In genomic region chr1:235128453-235129328, GRCh38 we compare ENCODE assay signal across 8 cellular contexts. TPM values are rescaled to one million over a fixed set of nuclear protein-coding genes. Genes with fewer than 3 reads are reported as not detected.
DNase-seq lines count a peak whose midpoint lies in the region; ATAC-seq and TF ChIP-seq lines count a peak whose summit lies in the region.

Gene TOMM20 (minus strand): TSS chr1:235128837. CDS start chr1:235128715, 122 bp downstream.

- no peaks in the 10 kb centered on the region for H3K27me3 ChIP-seq in breast epithelium
- no peaks in the 10 kb centered on the region for H3K27me3 ChIP-seq in smooth muscle cell (ENCODE audit: low read depth)

- peak; percentile 99 for DNase-seq in ACHN
- peak; percentile 76 for DNase-seq in NCI-H2196 treated with DMSO at 0.1 percent for 48 hours (lab: John Stamatoyannopoulos, UW; ENCODE audit: unreplicated experiment)
- peak; percentile 94 for DNase-seq in breast epithelium (ENCODE audit: low spot score in 2 of 2)
- DNase-seq in iPS-NIHi11 (ENCODE audit: low spot score), result peak; percentile 97
- peak; percentile 83 for DNase-seq in smooth muscle cell (lab: John Stamatoyannopoulos, UW; ENCODE audit: unreplicated experiment)

- 2% methylated on average over 67 of the region's 67 CpGs for WGBS in smooth muscle cell (ENCODE audit: low lambda C conversion rate)

- H4K20me1 ChIP-seq in smooth muscle cell (ENCODE audit: low read depth), result peaks cover 47% of the 10 kb centered on the region

- peaks cover 5% of the 10 kb centered on the region for H3K36me3 ChIP-seq in breast epithelium
- peaks cover 4% of the 10 kb centered on the region for H3K36me3 ChIP-seq in smooth muscle cell (ENCODE audit: low read depth)

- H3K9me3 ChIP-seq in breast epithelium, result no peaks in the 10 kb centered on the region
- H3K9me3 ChIP-seq in smooth muscle cell (replicated peaks; ENCODE audit: low read depth), result no peaks in the 10 kb centered on the region

- H3K4me2 ChIP-seq in smooth muscle cell, result peak within 1 kb of the TSS; percentile 95

- ATAC-seq in GM18870 (IDR thresholded peaks at IDR 0.05; ENCODE audit: unreplicated experiment), result peak; percentile 83
- peak; percentile 93 for ATAC-seq in HG03135 (IDR thresholded peaks at IDR 0.05; ENCODE audit: unreplicated experiment)

- peaks cover 3% of the 10 kb centered on the region for H3F3A ChIP-seq in smooth muscle cell (ENCODE audit: low read depth)

- intact Hi-C loops in breast epithelium (cut with DNase I; ENCODE audit: low total_unique reads), result no loop called here

- peak within 1 kb of the TSS; percentile 71 to 94 (median 93) for H3K4me3 ChIP-seq in breast epithelium
- peak within 1 kb of the TSS; percentile 90 for H3K4me3 ChIP-seq in smooth muscle cell

- H3K79me2 ChIP-seq in smooth muscle cell (ENCODE audit: low read depth), result peaks cover 49% of the 10 kb centered on the region

- in situ Hi-C loops in ACHN (cut with HindIII; ENCODE audit: low pct_ligation_motif_present, low pct_unique_long_range_greater_than_20kb, low sequenced_read_pairs), result no loop called here

- H2AFZ ChIP-seq in smooth muscle cell (ENCODE audit: low read depth), result peak within 1 kb of the TSS; percentile 83

- H3K27ac ChIP-seq in VCaP, result peak within 1 kb of the TSS; percentile 95
- peak within 1 kb of the TSS; percentile 91 to 95 for H3K27ac ChIP-seq in breast epithelium
- H3K27ac ChIP-seq in smooth muscle cell (ENCODE audit: low read depth), result peak within 1 kb of the TSS; percentile 94

- peak; percentile 25 for TF ChIP-seq POLR2A in breast epithelium (IDR thresholded peaks at IDR 0.05)

- peak within 1 kb of the TSS; percentile 97 for H3K9ac ChIP-seq in smooth muscle cell (ENCODE audit: low read depth)

- H3K4me1 ChIP-seq in breast epithelium (peaks cover 0 to 11% of the 10 kb centered on the region in 2 donors), smooth muscle cell (ENCODE audit: low read depth) (peaks cover 13% of the 10 kb centered on the region)

- TF ChIP-seq CTCF in VCaP (conservative IDR thresholded peaks at IDR 0.05), result no peak
- no peak for TF ChIP-seq CTCF in breast epithelium (IDR thresholded peaks at IDR 0.05)
- TF ChIP-seq CTCF in smooth muscle cell (IDR thresholded peaks at IDR 0.05; ENCODE audit: borderline replicate concordance, insufficient read depth, poor library complexity, severe bottlenecking), result no peak

RNA-seq across cellular contexts. Expression of gene TOMM20, which starts in this region (rescaled TPM):
- 100 to 1,000 TPM; 112 to 153 (median 112) TPM for total RNA-seq in breast epithelium
- total RNA-seq in smooth muscle cell, result 82.1 and 88.7 TPM in 2 replicates
- polyA plus RNA-seq in smooth muscle cell, result 46.1 and 71.3 TPM in 2 replicates

Comparison
In these comparisons a context has a peak if more than half of its experiments do, and no peak if none do; other contexts are left out.
1. Peak in every context shown above with its lines: DNase-seq, ATAC-seq, H3K4me3 ChIP-seq and H3K27ac ChIP-seq.